ENCODE assay signal across 1 cellular context in genomic region chr14:89367449-89368120, GRCh38.
TF ChIP-seq lines count a peak whose summit lies in the region.

No MANE protein-coding gene starts in this region.

TF ChIP-seq in liver, 16 proteins besides CTCF, POLR2A, EP300 and RAD21 (continued from another document):
- TF ChIP-seq JUND (IDR thresholded peaks at IDR 0.05) (peak in 1 of 2 donors; percentile 30), ZBTB33 (IDR thresholded peaks at IDR 0.05) (peak; percentile 42), EGR1 (IDR thresholded peaks at IDR 0.05; ENCODE audit: low read depth in 2 of 2) (no peak), SP1 (IDR thresholded peaks at IDR 0.05) (peak; percentile 65), MAX (IDR thresholded peaks at IDR 0.05) (peak; percentile 59), FOXA1 (IDR thresholded peaks at IDR 0.05) (peak; percentile 19), FOXA2 (IDR thresholded peaks at IDR 0.05) (peak; percentile 47), HNF4A (conservative IDR thresholded peaks at IDR 0.05) (peak in 1 of 2 donors; percentile 44), GABPA (IDR thresholded peaks at IDR 0.05 in 1 of 2, conservative IDR thresholded peaks at IDR 0.05 in 1 of 2) (no peak)
